Comparison of ENCODE assay signal across 1 cellular context in the genomic region with DNA sequence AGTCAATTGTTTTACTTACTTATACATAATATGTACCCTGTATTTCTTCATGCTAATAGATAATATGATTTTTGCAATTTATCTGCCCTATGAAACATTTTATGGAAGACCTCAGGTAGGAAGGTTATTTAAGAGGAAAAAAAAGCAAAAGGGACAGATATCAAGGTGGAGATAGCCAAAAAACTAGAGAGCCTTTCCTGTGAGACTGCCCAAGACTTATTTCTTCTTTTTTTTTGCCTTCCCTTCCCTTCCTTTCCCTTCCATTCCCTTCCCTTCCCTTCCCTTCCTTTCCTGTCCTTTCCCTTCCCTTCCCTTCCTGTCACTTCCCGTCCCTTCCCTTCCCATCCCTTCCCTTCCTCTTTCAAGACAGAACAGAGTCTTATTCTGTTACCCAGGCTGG.
TF ChIP-seq lines count a peak whose summit lies in the region.

No MANE protein-coding gene starts in this region.

TF ChIP-seq in IMR-90, 13 proteins besides CTCF, POLR2A, EP300 and RAD21:
- no peak for TF ChIP-seq BHLHE40 (IDR thresholded peaks at IDR 0.05; ENCODE audit: low read depth, low read length)
- no peak for TF ChIP-seq MAFK (IDR thresholded peaks at IDR 0.05; ENCODE audit: low read depth, low read length)
- no peak for TF ChIP-seq SMC3 (IDR thresholded peaks at IDR 0.05; ENCODE audit: low read depth, low read length)
- no peak for TF ChIP-seq CHD1 (IDR thresholded peaks at IDR 0.05; ENCODE audit: low read depth, low read length)
- TF ChIP-seq MXI1 (IDR thresholded peaks at IDR 0.05; ENCODE audit: borderline replicate concordance, low read depth, low read length), result no peak
- no peak for TF ChIP-seq RCOR1 (IDR thresholded peaks at IDR 0.05; ENCODE audit: insufficient replicate concordance, low read length)
- no peak for TF ChIP-seq RFX5 (IDR thresholded peaks at IDR 0.05; ENCODE audit: low read depth, low read length)
- no peak for TF ChIP-seq CEBPB (IDR thresholded peaks at IDR 0.05; ENCODE audit: low read depth, low read length)
- TF ChIP-seq, protein P1, sequence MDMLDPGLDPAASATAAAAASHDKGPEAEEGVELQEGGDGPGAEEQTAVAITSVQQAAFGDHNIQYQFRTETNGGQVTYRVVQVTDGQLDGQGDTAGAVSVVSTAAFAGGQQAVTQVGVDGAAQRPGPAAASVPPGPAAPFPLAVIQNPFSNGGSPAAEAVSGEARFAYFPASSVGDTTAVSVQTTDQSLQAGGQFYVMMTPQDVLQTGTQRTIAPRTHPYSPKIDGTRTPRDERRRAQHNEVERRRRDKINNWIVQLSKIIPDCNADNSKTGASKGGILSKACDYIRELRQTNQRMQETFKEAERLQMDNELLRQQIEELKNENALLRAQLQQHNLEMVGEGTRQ (IDR thresholded peaks at IDR 0.05; ENCODE audit: low read depth, low read length), result no peak
- TF ChIP-seq, protein P2, sequence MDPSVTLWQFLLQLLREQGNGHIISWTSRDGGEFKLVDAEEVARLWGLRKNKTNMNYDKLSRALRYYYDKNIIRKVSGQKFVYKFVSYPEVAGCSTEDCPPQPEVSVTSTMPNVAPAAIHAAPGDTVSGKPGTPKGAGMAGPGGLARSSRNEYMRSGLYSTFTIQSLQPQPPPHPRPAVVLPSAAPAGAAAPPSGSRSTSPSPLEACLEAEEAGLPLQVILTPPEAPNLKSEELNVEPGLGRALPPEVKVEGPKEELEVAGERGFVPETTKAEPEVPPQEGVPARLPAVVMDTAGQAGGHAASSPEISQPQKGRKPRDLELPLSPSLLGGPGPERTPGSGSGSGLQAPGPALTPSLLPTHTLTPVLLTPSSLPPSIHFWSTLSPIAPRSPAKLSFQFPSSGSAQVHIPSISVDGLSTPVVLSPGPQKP (IDR thresholded peaks at IDR 0.05; ENCODE audit: borderline replicate concordance, low read depth, low read length), result no peak
- no peak for TF ChIP-seq FOS (IDR thresholded peaks at IDR 0.05; ENCODE audit: low read depth, low read length)
- TF ChIP-seq NFE2L2 (IDR thresholded peaks at IDR 0.05; ENCODE audit: low read depth, low read length), result no peak
- no peak for TF ChIP-seq MAZ (IDR thresholded peaks at IDR 0.05; ENCODE audit: borderline replicate concordance, low read depth, low read length)
TF ChIP-seq in IMR-90: peak in this region for 0.
